In the genomic region with DNA sequence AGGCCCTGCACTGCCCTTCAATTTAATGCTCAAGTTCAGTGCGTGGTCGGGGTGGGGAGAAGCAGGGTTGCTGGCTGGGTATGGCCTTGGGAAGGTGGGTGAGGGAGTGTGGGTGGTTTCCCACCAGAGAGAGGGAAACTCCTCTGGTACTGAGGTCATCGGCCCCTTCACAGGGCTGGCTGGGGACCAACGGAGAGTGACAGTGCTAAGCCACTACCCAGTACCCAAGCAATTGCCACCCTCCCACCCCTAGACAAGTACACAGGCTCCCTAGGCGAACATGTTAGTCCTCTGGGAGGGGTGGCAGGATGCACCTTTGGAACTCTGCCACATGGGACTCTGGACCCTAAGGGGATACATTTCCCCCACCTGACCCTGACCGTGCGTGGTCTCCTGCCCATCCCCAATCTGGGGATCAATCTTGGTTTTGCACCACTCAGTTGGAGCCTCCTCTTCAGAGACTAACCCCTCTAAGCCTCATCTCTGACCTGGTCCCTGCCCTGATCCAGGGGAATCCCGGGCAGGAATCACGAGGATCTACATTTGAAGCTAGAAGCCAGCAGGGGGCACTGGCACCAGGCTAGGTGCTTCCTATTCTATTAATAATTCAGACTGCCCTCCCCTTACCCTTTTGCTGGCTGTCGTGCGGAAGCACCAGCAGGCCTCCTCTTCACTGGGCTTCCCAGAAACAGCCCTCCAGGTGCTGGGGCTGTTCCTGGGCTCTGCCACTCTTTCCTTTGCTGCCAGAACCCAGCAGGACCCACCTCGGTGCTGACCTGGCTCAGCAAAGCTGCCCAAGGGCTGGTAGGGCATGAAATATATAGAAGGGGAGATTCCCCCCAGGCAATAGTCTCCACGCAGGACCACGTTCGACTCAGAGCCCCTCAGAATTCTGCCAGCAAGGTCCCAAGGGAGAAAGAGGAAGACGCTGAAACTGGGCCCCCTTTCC, we compare ENCODE assay signal across 8 cellular contexts.
DNase-seq lines count a peak whose midpoint lies in the region; ATAC-seq and TF ChIP-seq lines count a peak whose summit lies in the region.

No MANE protein-coding gene starts in this region.

- H3K4me2 ChIP-seq in hepatocyte (no peak overlapping the region), MM.1S (ENCODE audit: low read depth, low read length) (no peak overlapping the region)

- H3K4me3 ChIP-seq in A673 (ENCODE audit: low read depth, low read length, poor library complexity, severe bottlenecking) (no peak overlapping the region), SJCRH30 (no peak overlapping the region), hepatocyte (no peak overlapping the region), MM.1S (ENCODE audit: low read length) (no peak overlapping the region)

- H3F3A ChIP-seq in MM.1S (ENCODE audit: insufficient read depth, low read length), result no peaks in the 10 kb centered on the region

- POLR2A ChIA-PET in A673 (lab: Charles Lee; ENCODE audit: low non-redundant PET), result no interaction called here

- 72% methylated on average over 16 of the region's 16 CpGs for WGBS in hepatocyte (ENCODE audit: low lambda C conversion rate, missing lambda C conversion rate)

- H4K20me1 ChIP-seq in hepatocyte (ENCODE audit: insufficient read depth, poor library complexity, severe bottlenecking), result no peaks in the 10 kb centered on the region
- no peaks in the 10 kb centered on the region for H4K20me1 ChIP-seq in MM.1S (ENCODE audit: insufficient read depth, low read length)

- H3K79me2 ChIP-seq in hepatocyte (no peaks in the 10 kb centered on the region), MM.1S (ENCODE audit: low read length) (no peaks in the 10 kb centered on the region)

- no peaks in the 10 kb centered on the region for H3K27me3 ChIP-seq in A673 (replicated peaks; ENCODE audit: insufficient read depth, low read depth, low read length, poor library complexity)
- H3K27me3 ChIP-seq in SJCRH30, result no peaks in the 10 kb centered on the region; the same call in 1 of the 2 replicates
- no peaks in the 10 kb centered on the region for H3K27me3 ChIP-seq in hepatocyte
- H3K27me3 ChIP-seq in MM.1S (replicated peaks; ENCODE audit: insufficient read depth, low read length), result no peaks in the 10 kb centered on the region

- H3K4me1 ChIP-seq in A673 (ENCODE audit: insufficient read depth, low read length, poor library complexity, severe bottlenecking) (no peaks in the 10 kb centered on the region), SJCRH30 (no peaks in the 10 kb centered on the region), hepatocyte (ENCODE audit: insufficient read depth) (peaks cover 16% of the 10 kb centered on the region), MM.1S (ENCODE audit: low read length) (no peaks in the 10 kb centered on the region)

- H3K9me3 ChIP-seq in A673 (ENCODE audit: low read depth, low read length, poor library complexity, severe bottlenecking) (no peaks in the 10 kb centered on the region), SJCRH30 (replicated peaks) (no peaks in the 10 kb centered on the region), hepatocyte (ENCODE audit: low read depth) (no peaks in the 10 kb centered on the region), MM.1S (replicated peaks; ENCODE audit: insufficient read depth, low read length) (no peaks in the 10 kb centered on the region)

- H3K9ac ChIP-seq in MM.1S (ENCODE audit: low read length), result no peak overlapping the region

- H3K36me3 ChIP-seq in A673 (ENCODE audit: insufficient read depth, low read length, poor library complexity, severe bottlenecking), result no peaks in the 10 kb centered on the region
- no peaks in the 10 kb centered on the region for H3K36me3 ChIP-seq in SJCRH30
- no peaks in the 10 kb centered on the region for H3K36me3 ChIP-seq in hepatocyte (replicated peaks; ENCODE audit: insufficient read depth, low read depth)
- H3K36me3 ChIP-seq in MM.1S (replicated peaks; ENCODE audit: insufficient read depth, low read length), result no peaks in the 10 kb centered on the region

- CTCF ChIA-PET in A673 (lab: Charles Lee), result interaction anchor here (0.6 to 0.9 kb wide), 2 partner anchors 37 to 337 kb away, joined by 3 to 17 read pairs; no protein-coding TSS in a partner anchor

- H3K9me2 ChIP-seq in hepatocyte (replicated peaks; ENCODE audit: insufficient read depth) (no peaks in the 10 kb centered on the region), MM.1S (replicated peaks; ENCODE audit: insufficient read depth, low read length) (no peaks in the 10 kb centered on the region)

- no peak for ATAC-seq in HG03571 (IDR thresholded peaks at IDR 0.05; ENCODE audit: unreplicated experiment)
- ATAC-seq in GM21528 (IDR thresholded peaks at IDR 0.05; ENCODE audit: low FRiP score, unreplicated experiment), result no peak

- BruUV-seq in A673 (replicated peaks; lab: Mats Ljungman, UMichigan), result no TSS peak

- H2AFZ ChIP-seq in hepatocyte (no peak overlapping the region), MM.1S (ENCODE audit: low read length) (no peak overlapping the region)

- peak; percentile 45 for DNase-seq in A673 (ENCODE audit: low spot score)
- DNase-seq in H4 (ENCODE audit: low spot score), result peak; percentile 29
- DNase-seq in SJCRH30, result peak; percentile 33 to 58
- peak; percentile 61 for DNase-seq in hepatocyte (ENCODE audit: low spot score)
- DNase-seq in MM.1S, result no peak
- no peak for DNase-seq in DMS79 treated with DMSO at 0.1 percent for 48 hours (lab: John Stamatoyannopoulos, UW)

- intact Hi-C loops in A673 (cut with micrococcal nuclease; ENCODE audit: unreplicated experiment), result no loop called here

- no peak overlapping the region for H3K27ac ChIP-seq in A673 (ENCODE audit: low read depth, low read length, poor library complexity, severe bottlenecking)
- no peak overlapping the region for H3K27ac ChIP-seq in SJCRH30
- H3K27ac ChIP-seq in hepatocyte, result no peak overlapping the region
- H3K27ac ChIP-seq in MM.1S (ENCODE audit: low read length), result no peak overlapping the region

- peak; percentile 49 for TF ChIP-seq CTCF in A673 (conservative IDR thresholded peaks at IDR 0.05; ENCODE audit: low read depth, low read length)
- peak; percentile 50 for TF ChIP-seq CTCF in hepatocyte (IDR thresholded peaks at IDR 0.05; ENCODE audit: poor library complexity)
- TF ChIP-seq CTCF in MM.1S (IDR thresholded peaks at IDR 0.05; ENCODE audit: low read length), result no peak; the same call in 1 of the 2 replicates

Comparison
In these comparisons a context has a peak if more than half of its experiments do, and no peak if none do; other contexts are left out.
1. DNase-seq: peak in A673 (single experiment), H4 (single experiment), SJCRH30 (2 of 2) and hepatocyte (single experiment); none in MM.1S (single experiment) and DMS79 treated with DMSO at 0.1 percent for 48 hours (single experiment).